In the genomic region with DNA sequence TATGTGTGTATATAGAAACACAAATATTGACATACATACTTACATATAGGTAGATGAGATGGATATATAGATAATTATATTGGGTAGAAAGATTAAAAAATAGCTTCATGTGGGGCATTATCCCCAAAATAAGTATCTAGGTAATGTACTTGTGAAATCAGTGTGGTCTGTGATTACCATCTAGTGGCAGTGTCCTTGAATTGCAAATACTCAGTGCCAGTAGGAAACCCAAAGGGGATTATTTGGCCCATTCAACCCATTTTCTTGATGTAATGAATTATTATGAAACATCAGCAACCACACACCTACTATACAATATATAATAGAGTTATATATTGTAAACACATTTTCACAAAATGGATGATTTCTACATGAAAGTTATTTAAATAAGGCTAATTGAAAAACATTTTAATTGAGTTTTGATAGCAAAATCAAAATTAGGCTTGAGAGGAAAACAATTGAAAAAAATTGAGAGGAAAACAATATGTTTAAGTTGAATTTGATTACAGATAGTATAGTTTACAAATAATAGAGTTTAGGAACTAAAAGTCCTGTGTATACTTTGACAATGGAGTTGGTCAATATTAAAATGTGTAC, we compare ENCODE assay signal across 9 cellular contexts.
A peak's percentile ranks its signal among the peaks of the same experiment; 100 is the strongest.
DNase-seq lines count a peak whose midpoint lies in the region; ATAC-seq, FAIRE-seq and TF ChIP-seq lines count a peak whose summit lies in the region.
"Had no signal": no experiment of that assay in that cellular context is flagged by ENCODE, and none has a peak within 500 bp of the region (broad histone marks: within the 10 kb centered on the region; RNA-seq: fewer than 3 reads in every experiment).

No MANE protein-coding gene starts in this region.

- H3K36me3 ChIP-seq in Loucy (ENCODE audit: insufficient read depth, low read length), result no peaks in the 10 kb centered on the region
- H3K36me3 ChIP-seq in adrenal gland (replicated peaks in 1 of 2), result no peaks in the 10 kb centered on the region
- no peaks in the 10 kb centered on the region for H3K36me3 ChIP-seq in aorta (ENCODE audit: control insufficient read depth in 1 of 2, insufficient read depth in 2 of 2, low read length in 1 of 2)

- H3K9me2 ChIP-seq in Loucy (replicated peaks; ENCODE audit: low read depth, low read length), result no peaks in the 10 kb centered on the region

- no peak for ATAC-seq in aorta (ENCODE audit: low FRiP score)

- no peak overlapping the region for H3K27ac ChIP-seq in adrenal gland
- no peak overlapping the region for H3K27ac ChIP-seq in aorta (ENCODE audit: low read depth in 1 of 2, low read length in 2 of 2)

- H3K4me1 ChIP-seq in Loucy (ENCODE audit: insufficient read depth, low read length, poor library complexity, severe bottlenecking), result no peaks in the 10 kb centered on the region
- no peaks in the 10 kb centered on the region for H3K4me1 ChIP-seq in adrenal gland (replicated peaks in 1 of 2)
- no peaks in the 10 kb centered on the region for H3K4me1 ChIP-seq in aorta (ENCODE audit: control insufficient read depth in 1 of 2, insufficient read depth in 2 of 2, low read length in 2 of 2)

- H4K20me1 ChIP-seq in Loucy (ENCODE audit: insufficient read depth, low read length, poor library complexity, severe bottlenecking), result no peaks in the 10 kb centered on the region

- no peaks in the 10 kb centered on the region for H3K9me3 ChIP-seq in Loucy (ENCODE audit: insufficient read depth, low read depth, low read length)
- H3K9me3 ChIP-seq in adrenal gland (replicated peaks in 1 of 3), result no peaks in the 10 kb centered on the region
- no peaks in the 10 kb centered on the region for H3K9me3 ChIP-seq in aorta (ENCODE audit: control insufficient read depth, low read length)

- intact Hi-C loops in adrenal gland (cut with DNase I) (no loop called here), aorta (cut with DNase I) (loop anchor here in 1 of 2 donors (5.0 kb wide), 1 partner anchor 1210 kb away; no protein-coding TSS in a partner anchor)

- DNase-seq in A172 (ENCODE audit: low spot score) (peak; percentile 22), GM12892 (ENCODE audit: insufficient read length) (peak; percentile 1), adrenal gland (no peak), left kidney (ENCODE audit: low read depth, low spot score) (peak; percentile 53), OCI-M2 (lab: John Stamatoyannopoulos, UW; ENCODE audit: unreplicated experiment) (no peak), SHP77 treated with DMSO at 0.1 percent for 48 hours (lab: John Stamatoyannopoulos, UW) (no peak), aorta (no peak)
- DNase-seq: stimulated activated naive B cell treated with anti-CD40 and anti-IgM and Interleukin-4, amounts not matched to agents 10 μg/mL and 1 μg/mL and 100 μg/mL, for 72 hours had no signal

- H3K27me3 ChIP-seq in Loucy (ENCODE audit: insufficient read depth, low read length, poor library complexity, severe bottlenecking), result no peaks in the 10 kb centered on the region
- no peaks in the 10 kb centered on the region for H3K27me3 ChIP-seq in adrenal gland
- no peaks in the 10 kb centered on the region for H3K27me3 ChIP-seq in aorta (ENCODE audit: control insufficient read depth in 1 of 2, insufficient read depth in 2 of 2, low read length in 1 of 2)

- no peak overlapping the region for H3K9ac ChIP-seq in Loucy (ENCODE audit: low read depth, low read length, poor library complexity, severe bottlenecking)

- no peak for FAIRE-seq in GM12892 (lab: Jason Lieb, UNC)

- TF ChIP-seq POLR2A in GM12892 (IDR thresholded peaks at IDR 0.05; ENCODE audit: low read depth, low read length) (no peak), adrenal gland (IDR thresholded peaks at IDR 0.05) (no peak)

- no peaks in the 10 kb centered on the region for H3F3A ChIP-seq in Loucy (ENCODE audit: low read depth)

- H3K4me2 ChIP-seq in Loucy (ENCODE audit: low read depth, low read length, poor library complexity, severe bottlenecking), result no peak overlapping the region

- H3K79me2 ChIP-seq in Loucy (ENCODE audit: insufficient read depth, low read length), result no peaks in the 10 kb centered on the region

- H2AFZ ChIP-seq in Loucy (ENCODE audit: low read length), result no peak overlapping the region

- H3K4me3 ChIP-seq in Loucy (ENCODE audit: low read length, poor library complexity, severe bottlenecking) (no peak overlapping the region), adrenal gland (no peak overlapping the region), aorta (ENCODE audit: low read length in 2 of 2) (no peak overlapping the region)

- peak; percentile 71 for TF ChIP-seq CTCF in Loucy (conservative IDR thresholded peaks at IDR 0.05; ENCODE audit: low read length)
- TF ChIP-seq CTCF in adrenal gland (IDR thresholded peaks at IDR 0.05), result peak; percentile 20 to 59 (median 40)

Comparison
In these comparisons a context has a peak if more than half of its experiments do, and no peak if none do; other contexts are left out.
1. DNase-seq: peak in A172 (single experiment), GM12892 (single experiment) and left kidney (single experiment); none in adrenal gland (0 of 7), OCI-M2 (single experiment), SHP77 treated with DMSO at 0.1 percent for 48 hours (single experiment) and aorta (0 of 2).